16 cellular contexts compared by ENCODE assay signal in the genomic region with DNA sequence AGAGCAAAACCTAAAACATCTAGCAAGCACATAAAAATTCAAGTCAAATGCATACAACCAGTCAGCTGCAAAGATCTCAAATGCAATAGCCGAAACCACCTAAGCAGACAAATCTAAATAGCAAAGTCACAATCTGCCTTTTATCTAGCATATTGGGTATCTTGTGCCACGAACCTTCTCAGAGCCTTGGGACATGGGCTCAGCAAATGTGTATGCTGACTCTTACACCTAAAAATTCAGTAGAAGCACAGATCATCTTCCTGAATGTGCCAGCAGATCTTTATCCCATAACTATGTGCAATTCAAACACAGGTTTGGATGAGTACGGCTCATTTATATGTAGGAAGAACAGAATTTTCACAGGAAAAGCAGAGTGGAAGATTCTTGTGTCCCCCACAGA.
DNase-seq lines count a peak whose midpoint lies in the region; ATAC-seq, FAIRE-seq and TF ChIP-seq lines count a peak whose summit lies in the region.
"Had no signal": no experiment of that assay in that cellular context is flagged by ENCODE, and none has a peak within 500 bp of the region (broad histone marks: within the 10 kb centered on the region; RNA-seq: fewer than 3 reads in every experiment).

No MANE protein-coding gene starts in this region.

- no peaks in the 10 kb centered on the region for H3K9me3 Mint-ChIP-seq in activated CD4-positive, alpha-beta T cell treated with anti-CD3 and anti-CD28 coated beads, Interleukin-2, amount 10 ng/mL, durations not matched to agents 24 days and 14 days
- no peaks in the 10 kb centered on the region for H3K9me3 Mint-ChIP-seq in activated naive CD4-positive, alpha-beta T cell treated with anti-CD3 and anti-CD28 coated beads, Interleukin-2, amount 50 U/mL, for 72 hours
- H3K9me3 Mint-ChIP-seq in naive thymus-derived CD8-positive, alpha-beta T cell = no peaks in the 10 kb centered on the region
- H3K9me3 Mint-ChIP-seq: immature natural killer cell had no signal

- H3K36me3 Mint-ChIP-seq in activated CD4-positive, alpha-beta T cell treated with anti-CD3 and anti-CD28 coated beads, Interleukin-2, amount 10 ng/mL, durations not matched to agents 24 days and 14 days (ENCODE audit: low read depth) = peaks cover 3% of the 10 kb centered on the region
- peaks cover 3 to 5% of the 10 kb centered on the region in 2 donors for H3K36me3 Mint-ChIP-seq in activated naive CD4-positive, alpha-beta T cell treated with anti-CD3 and anti-CD28 coated beads, Interleukin-2, amount 50 U/mL, for 72 hours
- no peaks in the 10 kb centered on the region for H3K36me3 Mint-ChIP-seq in naive thymus-derived CD8-positive, alpha-beta T cell

- H3K4me3 Mint-ChIP-seq in activated CD4-positive, alpha-beta T cell treated with anti-CD3 and anti-CD28 coated beads, Interleukin-2, amount 10 ng/mL, durations not matched to agents 24 days and 14 days = peak overlapping the region; percentile 69
- peak overlapping the region in 8 of 10 donors; percentile 14 to 79 (median 66) for H3K4me3 Mint-ChIP-seq in naive thymus-derived CD8-positive, alpha-beta T cell

- peak overlapping the region; percentile 92 for H3K27ac Mint-ChIP-seq in activated CD4-positive, alpha-beta T cell treated with anti-CD3 and anti-CD28 coated beads, Interleukin-2, amount 10 ng/mL, durations not matched to agents 24 days and 14 days
- peak overlapping the region; percentile 31 to 85 for H3K27ac Mint-ChIP-seq in activated naive CD4-positive, alpha-beta T cell treated with anti-CD3 and anti-CD28 coated beads, Interleukin-2, amount 50 U/mL, for 72 hours
- peak overlapping the region; percentile 15 to 97 (median 92) for H3K27ac Mint-ChIP-seq in naive thymus-derived CD8-positive, alpha-beta T cell

- FAIRE-seq in H54 (lab: Jason Lieb, UNC) = peak; percentile 48
- FAIRE-seq: GM12892 had no signal

- no peaks in the 10 kb centered on the region for H3K27me3 Mint-ChIP-seq in activated CD4-positive, alpha-beta T cell treated with anti-CD3 and anti-CD28 coated beads, Interleukin-2, amount 10 ng/mL, durations not matched to agents 24 days and 14 days
- no peaks in the 10 kb centered on the region for H3K27me3 Mint-ChIP-seq in naive thymus-derived CD8-positive, alpha-beta T cell

- intact Hi-C loops in activated CD4-positive, alpha-beta T cell treated with anti-CD3 and anti-CD28 coated beads, Interleukin-2, amount 10 ng/mL, durations not matched to agents 24 days and 14 days (cut with micrococcal nuclease) = loop anchor here (2.0 to 5.0 kb wide), 3 partner anchors 69 to 343 kb away; no protein-coding TSS in a partner anchor
- intact Hi-C loops in dorsolateral prefrontal cortex (cut with DNase I) = loop anchor here (5.0 to 10.0 kb wide), 2 partner anchors 371 to 493 kb away; a partner anchor contains a TSS

- H3K27ac ChIP-seq in dorsolateral prefrontal cortex = no peak overlapping the region
- H3K27ac ChIP-seq: neutrophil, SJSA1 had no signal

- TF ChIP-seq CTCF in dorsolateral prefrontal cortex (IDR thresholded peaks at IDR 0.05 in 54 of 56, conservative IDR thresholded peaks at IDR 0.05 in 2 of 56; ENCODE audit: low read depth in 1 of 56, partially characterized antibody in 56 of 56) = no peak

- no peaks in the 10 kb centered on the region for H3K27me3 ChIP-seq in dorsolateral prefrontal cortex
- H3K27me3 ChIP-seq: neutrophil, SJSA1 had no signal

- POLR2A ChIA-PET in naive thymus-derived CD8-positive, alpha-beta T cell (lab: Charles Lee) = interaction anchor here (0.8 to 4.6 kb wide), 7 partner anchors 8 to 366 kb away, joined by 3 to 25 read pairs (median 6); no protein-coding TSS in a partner anchor

- TF ChIP-seq POLR2A in H54 (IDR thresholded peaks at IDR 0.05; ENCODE audit: low read depth, low read length) = no peak

- peak; percentile 58 for DNase-seq in activated CD4-positive, alpha-beta T cell treated with anti-CD3 and anti-CD28 coated beads, Interleukin-2, amount 10 ng/mL, durations not matched to agents 24 days and 14 days
- DNase-seq in activated CD4-positive, alpha-beta T cell treated with anti-CD3 and anti-CD28 coated beads, Interleukin-2, amount 50 U/mL, for 48 hours = no peak
- DNase-seq in H54 (ENCODE audit: insufficient read length, low spot score) (no peak), dorsolateral prefrontal cortex (no peak), HuH-7 (ENCODE audit: low spot score) (no peak), GM19240 (ENCODE audit: insufficient read length, low spot score) (no peak)
- DNase-seq in activated naive CD4-positive, alpha-beta T cell treated with anti-CD3 and anti-CD28 coated beads, Interleukin-2, amount 50 U/mL, for 72 hours (ENCODE audit: low spot score in 2 of 2) = no peak
- DNase-seq in naive thymus-derived CD8-positive, alpha-beta T cell = no peak
- DNase-seq: immature natural killer cell; NCI-H1694 treated with DMSO at 0.1 percent for 48 hours; NCI-H510A treated with DMSO at 0.1 percent for 48 hours; stimulated activated CD4-positive, alpha-beta T cell treated with anti-CD3 and anti-CD28 coated beads, Interleukin-2, amount 100 ng/mL, for 24 hours had no signal

- peaks cover 79% of the 10 kb centered on the region for H3K4me1 Mint-ChIP-seq in activated CD4-positive, alpha-beta T cell treated with anti-CD3 and anti-CD28 coated beads, Interleukin-2, amount 10 ng/mL, durations not matched to agents 24 days and 14 days
- peaks cover 43 to 93% (median 85%) of the 10 kb centered on the region in 4 donors for H3K4me1 Mint-ChIP-seq in naive thymus-derived CD8-positive, alpha-beta T cell

- no peak for ATAC-seq in activated naive CD4-positive, alpha-beta T cell treated with anti-CD3 and anti-CD28 coated beads, Interleukin-2, amount 50 U/mL, for 72 hours
- no peak for ATAC-seq in naive thymus-derived CD8-positive, alpha-beta T cell

- no peak overlapping the region for H3K4me3 ChIP-seq in dorsolateral prefrontal cortex
- H3K4me3 ChIP-seq: HAP-1, SJSA1 had no signal
